ENCODE assay signal across 8 cellular contexts in the genomic region with DNA sequence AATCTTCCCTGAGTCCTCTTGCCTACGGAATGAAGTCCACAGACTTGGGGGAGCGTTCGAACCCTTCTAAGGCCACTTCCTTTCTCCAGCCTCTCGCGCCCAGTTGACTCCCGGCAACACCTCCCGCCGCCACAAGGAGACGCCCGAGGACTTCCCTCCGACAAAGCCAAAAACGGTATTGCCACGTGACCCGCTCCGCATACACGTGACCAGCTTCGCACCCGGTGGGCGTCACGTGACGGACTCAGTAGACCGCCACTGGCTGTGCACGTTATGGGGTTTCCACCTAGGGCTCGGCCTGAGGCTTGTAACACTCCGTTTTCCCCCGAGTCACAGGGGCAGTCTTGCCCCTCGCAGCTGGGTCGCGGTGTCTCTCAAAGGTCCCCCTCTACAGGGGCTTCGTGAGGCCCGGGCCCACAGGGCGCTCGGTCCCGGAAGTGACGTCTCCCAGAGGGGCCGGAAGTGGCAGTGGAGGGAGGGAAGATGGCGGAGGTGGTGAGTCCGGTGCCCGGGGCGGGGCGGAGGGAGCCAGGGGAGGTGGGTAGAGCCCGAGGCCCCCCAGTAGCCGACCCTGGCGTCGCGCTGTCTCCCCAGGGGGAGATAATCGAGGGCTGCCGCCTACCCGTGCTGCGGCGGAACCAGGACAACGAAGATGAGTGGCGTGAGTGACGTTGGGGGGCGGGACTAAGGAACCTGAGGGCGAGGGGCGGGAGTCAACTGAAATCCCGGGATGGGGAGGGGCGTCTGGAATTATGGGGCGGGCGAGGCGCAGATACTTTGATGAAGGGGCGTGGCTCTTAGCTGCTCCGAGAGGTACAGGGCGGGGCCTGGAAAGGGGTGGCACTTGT. TPM values are rescaled to one million over a fixed set of nuclear protein-coding genes. Genes with fewer than 3 reads are reported as not detected.
DNase-seq lines count a peak whose midpoint lies in the region; ATAC-seq and TF ChIP-seq lines count a peak whose summit lies in the region.

TSS of gene KAT5 (plus strand) at position 468 of the 848 bp plus-strand sequence. CDS start at position 484, 16 bp downstream.

- H3K79me2 ChIP-seq in MM.1S (ENCODE audit: low read length) (peaks cover 37% of the 10 kb centered on the region), neural progenitor cell (ENCODE audit: low read depth) (peaks cover 12% of the 10 kb centered on the region)

- H3K9me3 ChIP-seq in HAP-1 (no peaks in the 10 kb centered on the region), MM.1S (replicated peaks; ENCODE audit: insufficient read depth, low read length) (no peaks in the 10 kb centered on the region), neural progenitor cell (ENCODE audit: low read depth) (no peaks in the 10 kb centered on the region)

- H3K36me3 ChIP-seq in HAP-1 (replicated peaks) (peaks cover 36% of the 10 kb centered on the region), MM.1S (replicated peaks; ENCODE audit: insufficient read depth, low read length) (peaks cover 17% of the 10 kb centered on the region; the same call in 1 of the 2 replicates), neural progenitor cell (peaks cover 2% of the 10 kb centered on the region)

- in situ Hi-C loops in HAP-1 (cut with MboI; ENCODE audit: low sequenced_read_pairs): no loop called here

- H3K4me2 ChIP-seq in MM.1S (ENCODE audit: low read depth, low read length): peak within 1 kb of the TSS; percentile 81
- H3K4me2 ChIP-seq in neural progenitor cell: peak within 1 kb of the TSS; percentile 80

- H3K4me3 ChIP-seq in HAP-1 (peak within 1 kb of the TSS; percentile 80), MM.1S (ENCODE audit: low read length) (peak within 1 kb of the TSS; percentile 68), neural progenitor cell (peak within 1 kb of the TSS; percentile 63)

- peaks cover 18% of the 10 kb centered on the region for H3K27me3 Mint-ChIP-seq in neural progenitor cell (ENCODE audit: insufficient read depth, low read depth)

- H3K27me3 ChIP-seq in HAP-1 (ENCODE audit: low read depth): no peaks in the 10 kb centered on the region
- no peaks in the 10 kb centered on the region for H3K27me3 ChIP-seq in MM.1S (replicated peaks; ENCODE audit: insufficient read depth, low read length)
- H3K27me3 ChIP-seq in foreskin keratinocyte: no peaks in the 10 kb centered on the region
- peaks cover 8% of the 10 kb centered on the region for H3K27me3 ChIP-seq in neural progenitor cell

- H3F3A ChIP-seq in MM.1S (ENCODE audit: insufficient read depth, low read length) (peaks cover 3% of the 10 kb centered on the region), neural progenitor cell (ENCODE audit: low read depth) (peaks cover 14% of the 10 kb centered on the region)

- ATAC-seq in foreskin keratinocyte: peak; percentile 87

- H3K27ac ChIP-seq in MM.1S (ENCODE audit: low read length) (peak within 1 kb of the TSS; percentile 80), foreskin keratinocyte (peak within 1 kb of the TSS; percentile 99), neural progenitor cell (peak within 1 kb of the TSS; percentile 98)

- peak within 1 kb of the TSS; percentile 96 for H3K4me3 Mint-ChIP-seq in neural progenitor cell

- H3K4me1 ChIP-seq in HAP-1 (peaks cover 6% of the 10 kb centered on the region), MM.1S (ENCODE audit: low read length) (no peaks in the 10 kb centered on the region), foreskin keratinocyte (peaks cover 7% of the 10 kb centered on the region), neural progenitor cell (peaks cover 4% of the 10 kb centered on the region)

- TF ChIP-seq CTCF in MM.1S (IDR thresholded peaks at IDR 0.05; ENCODE audit: low read length) (peak; percentile 96), foreskin keratinocyte (conservative IDR thresholded peaks at IDR 0.05) (peak; percentile 99), neural progenitor cell (IDR thresholded peaks at IDR 0.05) (peak; percentile 88)

- H3K9ac ChIP-seq in MM.1S (ENCODE audit: low read length) (peak within 1 kb of the TSS; percentile 95), neural progenitor cell (peak within 1 kb of the TSS; percentile 78)

- H4K20me1 ChIP-seq in MM.1S (ENCODE audit: insufficient read depth, low read length): no peaks in the 10 kb centered on the region
- peaks cover 4% of the 10 kb centered on the region for H4K20me1 ChIP-seq in neural progenitor cell (ENCODE audit: low read depth)

- peaks cover 23% of the 10 kb centered on the region for H3K36me3 Mint-ChIP-seq in neural progenitor cell

- peak within 1 kb of the TSS; percentile 98 for H3K27ac Mint-ChIP-seq in neural progenitor cell

- peaks cover 5% of the 10 kb centered on the region for H3K9me3 Mint-ChIP-seq in neural progenitor cell

- peak; percentile 96 for DNase-seq in GDM1 (lab: John Stamatoyannopoulos, UW)
- DNase-seq in HAP-1 (ENCODE audit: low spot score in 2 of 2): peak; percentile 99
- peak; percentile 99 for DNase-seq in MM.1S
- DNase-seq in SIG-M5 (lab: John Stamatoyannopoulos, UW): peak; percentile 90
- peak; percentile 97 for DNase-seq in activated gamma-delta T cell treated with Interleukin-2 at 50 U/mL for 16 hours
- peak; percentile 93 to 98 for DNase-seq in foreskin keratinocyte
- DNase-seq in neural progenitor cell (ENCODE audit: low spot score): peak; percentile 99
- DNase-seq in stromal cell of bone marrow (ENCODE audit: low read depth): peak; percentile 93

- no peaks in the 10 kb centered on the region for H3K9me2 ChIP-seq in MM.1S (replicated peaks; ENCODE audit: insufficient read depth, low read length)

- peaks cover 15% of the 10 kb centered on the region for H3K4me1 Mint-ChIP-seq in neural progenitor cell

- H2AFZ ChIP-seq in MM.1S (ENCODE audit: low read length): peak within 1 kb of the TSS; percentile 73
- H2AFZ ChIP-seq in neural progenitor cell (replicated peaks): peak within 1 kb of the TSS; percentile 90

RNA-seq across cellular contexts. Expression of gene KAT5, which starts in this region (rescaled TPM):
- 47.2 and 48.0 TPM in 2 replicates for total RNA-seq in foreskin keratinocyte
- polyA plus RNA-seq in foreskin keratinocyte: 42.5 and 47.7 TPM in 2 replicates
- total RNA-seq in neural progenitor cell (ENCODE audit: low replicate concordance): 21.0 and 41.7 TPM in 2 replicates

Comparison
In these comparisons a context has a peak if more than half of its experiments do, and no peak if none do; other contexts are left out.
1. Peak in every context shown above with its lines: DNase-seq, ATAC-seq, H3K4me3 ChIP-seq and H3K27ac ChIP-seq.